Comparison of ENCODE assay signal across 21 cellular contexts in genomic region chr15:51186121-51186795, GRCh38.
DNase-seq lines count a peak whose midpoint lies in the region; ATAC-seq and TF ChIP-seq lines count a peak whose summit lies in the region.
"Had no signal": no experiment of that assay in that cellular context is flagged by ENCODE, and none has a peak within 500 bp of the region (broad histone marks: within the 10 kb centered on the region; RNA-seq: fewer than 3 reads in every experiment).

No MANE protein-coding gene starts in this region.

- intact Hi-C loops in left ventricle myocardium superior (cut with micrococcal nuclease) (no loop called here), ovary (cut with DNase I) (no loop called here), colonic mucosa (cut with DNase I) (no loop called here)

- 75 to 85% (median 81%) methylated on average over 9 of the region's 9 CpGs for WGBS in ovary, 3 donors

- H3K36me3 Mint-ChIP-seq in brain = no peaks in the 10 kb centered on the region
- H3K36me3 Mint-ChIP-seq: CD8-positive, alpha-beta T cell; T-cell had no signal

- H3K27ac Mint-ChIP-seq in brain = peak overlapping the region in 3 of 5 experiments; percentile 10 to 66 (median 26)
- H3K27ac Mint-ChIP-seq: CD8-positive, alpha-beta T cell; T-cell had no signal

- H3K4me1 Mint-ChIP-seq in brain = peaks cover 21% of the 10 kb centered on the region
- H3K4me1 Mint-ChIP-seq: T-cell had no signal

- TF ChIP-seq POLR2A in ovary (IDR thresholded peaks at IDR 0.05) = no peak

- H3K4me3 Mint-ChIP-seq in brain = no peak overlapping the region
- H3K4me3 Mint-ChIP-seq: CD8-positive, alpha-beta T cell; T-cell had no signal

- H3K36me3 ChIP-seq in cardiac muscle cell (no peaks in the 10 kb centered on the region), ovary (no peaks in the 10 kb centered on the region), colonic mucosa (no peaks in the 10 kb centered on the region)

- H3K4me3 ChIP-seq in cardiac muscle cell (no peak overlapping the region), ovary (no peak overlapping the region), colonic mucosa (no peak overlapping the region)
- H3K4me3 ChIP-seq: PC-9, SK-N-MC had no signal

- H3K27me3 ChIP-seq in cardiac muscle cell (no peaks in the 10 kb centered on the region), ovary (no peaks in the 10 kb centered on the region), colonic mucosa (no peaks in the 10 kb centered on the region)

- H3K9me3 Mint-ChIP-seq in brain = no peaks in the 10 kb centered on the region
- H3K9me3 Mint-ChIP-seq: CD8-positive, alpha-beta T cell; T-cell had no signal

- ATAC-seq in left ventricle myocardium superior = no peak
- ATAC-seq: CD8-positive, alpha-beta T cell; HepG2; T-cell had no signal

- no peaks in the 10 kb centered on the region for H3K27me3 Mint-ChIP-seq in brain

- no peaks in the 10 kb centered on the region for H3K9me3 ChIP-seq in cardiac muscle cell (ENCODE audit: low read depth)
- no peaks in the 10 kb centered on the region for H3K9me3 ChIP-seq in ovary
- H3K9me3 ChIP-seq in colonic mucosa = no peaks in the 10 kb centered on the region

- H3K9ac ChIP-seq in colonic mucosa (ENCODE audit: low read depth in 2 of 2, low read length in 2 of 2) = no peak overlapping the region

- H3K27ac ChIP-seq in cardiac muscle cell (peak overlapping the region; percentile 81), ovary (no peak overlapping the region), colonic mucosa (no peak overlapping the region)
- H3K27ac ChIP-seq: PC-9, SK-N-MC had no signal

- DNase-seq in cardiac muscle cell (ENCODE audit: low read depth in 1 of 2, low spot score in 1 of 2) = no peak
- DNase-seq in left ventricle myocardium superior = no peak
- DNase-seq in NCI-H69 (lab: John Stamatoyannopoulos, UW) = peak; percentile 60
- DNase-seq in HT-29 (ENCODE audit: low spot score) = no peak
- DNase-seq in ovary = no peak
- no peak for DNase-seq in colonic mucosa
- no peak for DNase-seq in GM19240 (ENCODE audit: insufficient read length, low spot score)
- DNase-seq: AML-193; CD8-positive, alpha-beta T cell; DND-41; GF-D8; H7; NCI-H1436; NCI-H2081 treated with DMSO at 0.1 percent for 48 hours; NCI-H226; NCI-H748 treated with DMSO at 0.1 percent for 48 hours; PC-9; T-cell had no signal

- no peak for TF ChIP-seq EP300 in ovary (IDR thresholded peaks at IDR 0.05)

- TF ChIP-seq CTCF in cardiac muscle cell (IDR thresholded peaks at IDR 0.05; ENCODE audit: low read depth, low read length) = no peak
- no peak for TF ChIP-seq CTCF in brain (conservative IDR thresholded peaks at IDR 0.05)
- no peak for TF ChIP-seq CTCF in ovary (IDR thresholded peaks at IDR 0.05)
- no peak for TF ChIP-seq CTCF in colonic mucosa (IDR thresholded peaks at IDR 0.05)

- H3K4me1 ChIP-seq in cardiac muscle cell (ENCODE audit: low read depth) = peaks cover 47% of the 10 kb centered on the region
- H3K4me1 ChIP-seq in ovary (ENCODE audit: insufficient read depth) = no peaks in the 10 kb centered on the region
- H3K4me1 ChIP-seq in colonic mucosa = peaks cover 12% of the 10 kb centered on the region
